ENCODE assay signal across 24 cellular contexts in the genomic region with DNA sequence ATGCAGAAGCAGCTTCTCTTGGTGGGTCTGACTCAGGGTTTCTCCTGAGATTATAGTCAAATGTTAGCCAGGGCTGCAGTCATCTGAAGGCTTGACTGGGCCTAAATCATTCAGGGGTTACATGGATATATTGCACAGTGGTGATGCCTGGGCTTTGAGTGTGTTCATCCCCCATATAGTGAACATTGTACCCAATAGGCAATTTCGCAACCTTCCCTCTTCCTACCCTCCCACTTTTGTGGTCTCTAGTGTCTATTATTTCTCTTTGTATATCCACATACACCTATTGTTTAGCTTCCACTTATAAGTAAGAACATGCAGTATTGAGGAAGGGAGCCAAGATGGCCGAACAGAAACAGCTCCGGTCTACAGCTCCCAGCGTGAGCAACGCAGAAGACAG.
"Had no signal": no experiment of that assay in that cellular context is flagged by ENCODE, and none has a peak within 500 bp of the region (broad histone marks: within the 10 kb centered on the region; RNA-seq: fewer than 3 reads in every experiment).

No MANE protein-coding gene starts in this region.

- H3K36me3 Mint-ChIP-seq: immature natural killer cell; stimulated activated effector memory CD8-positive, alpha-beta T cell treated with anti-CD3 and anti-CD28 coated beads, Interleukin-12 subunit alpha, Interleukin-12 subunit beta, amount 100 ng/mL, for 72 hours had no signal

- H3K4me1 Mint-ChIP-seq: stimulated activated effector memory CD8-positive, alpha-beta T cell treated with anti-CD3 and anti-CD28 coated beads, Interleukin-12 subunit alpha, Interleukin-12 subunit beta, amount 100 ng/mL, for 72 hours had no signal

- H3K9me3 ChIP-seq: esophagus muscularis mucosa, lower lobe of right lung, prostate gland, right atrium auricular region, sigmoid colon, stomach, thyroid gland, vagina had no signal

- H3K27ac Mint-ChIP-seq: immature natural killer cell; nephron progenitor cell; stimulated activated effector memory CD8-positive, alpha-beta T cell treated with anti-CD3 and anti-CD28 coated beads, Interleukin-12 subunit alpha, Interleukin-12 subunit beta, amount 100 ng/mL, for 72 hours had no signal

- H3K36me3 ChIP-seq: esophagus muscularis mucosa, lower lobe of right lung, prostate gland, right atrium auricular region, sigmoid colon, stomach, thyroid gland, vagina had no signal

- DNase-seq: dorsolateral prefrontal cortex; effector CD4-positive, alpha-beta T cell; hypothalamus; immature natural killer cell; islet precursor cell; kidney glomerular epithelial cell; left ventricle myocardium superior; lower lobe of right lung; naive thymus-derived CD8-positive, alpha-beta T cell; nephron progenitor cell; nucleus accumbens; sigmoid colon; stimulated activated CD4-positive, alpha-beta T cell treated with anti-CD3 and anti-CD28 coated beads, Interleukin-2, amount 100 ng/mL, for 24 hours; stimulated activated CD4-positive, alpha-beta T cell treated with anti-CD3 and anti-CD28 coated beads, Interleukin-4, amount 100 ng/mL, for 24 hours; stimulated activated naive CD4-positive, alpha-beta T cell treated with Interleukin-2 at 50 U/mL for 16 hours; stomach; thyroid gland; trophoblast cell had no signal

- H3K4me1 ChIP-seq: lower lobe of right lung, prostate gland, sigmoid colon, stomach, thyroid gland, vagina had no signal

- H3K27me3 ChIP-seq: dorsolateral prefrontal cortex, esophagus muscularis mucosa, right atrium auricular region, sigmoid colon, stomach, thyroid gland, vagina had no signal

- FAIRE-seq: endothelial cell of umbilical vein had no signal

- H3K27ac ChIP-seq: dorsolateral prefrontal cortex, esophagus muscularis mucosa, lower lobe of right lung, prostate gland, right atrium auricular region, sigmoid colon, stomach, thyroid gland, vagina had no signal

- ATAC-seq: left ventricle myocardium superior; lower lobe of right lung; naive thymus-derived CD8-positive, alpha-beta T cell; stimulated activated effector memory CD8-positive, alpha-beta T cell treated with anti-CD3 and anti-CD28 coated beads, Interleukin-12 subunit alpha, Interleukin-12 subunit beta, amount 100 ng/mL, for 72 hours had no signal

- H3K4me3 ChIP-seq: dorsolateral prefrontal cortex, esophagus muscularis mucosa, lower lobe of right lung, prostate gland, right atrium auricular region, sigmoid colon, stomach, thyroid gland, vagina had no signal

- H3K4me3 Mint-ChIP-seq: immature natural killer cell; naive thymus-derived CD8-positive, alpha-beta T cell; nephron progenitor cell; stimulated activated effector memory CD8-positive, alpha-beta T cell treated with anti-CD3 and anti-CD28 coated beads, Interleukin-12 subunit alpha, Interleukin-12 subunit beta, amount 100 ng/mL, for 72 hours had no signal
